14 cellular contexts compared by ENCODE assay signal in genomic region chr4:11495291-11495690, GRCh38.
"Had no signal": no experiment of that assay in that cellular context is flagged by ENCODE, and none has a peak within 500 bp of the region (broad histone marks: within the 10 kb centered on the region; RNA-seq: fewer than 3 reads in every experiment).

No MANE protein-coding gene starts in this region.

- H3K36me3 ChIP-seq: colonic mucosa, tibial artery, vagina had no signal

- H3K27ac ChIP-seq: colonic mucosa, tibial artery, vagina had no signal

- H3K4me3 ChIP-seq: colonic mucosa, tibial artery, vagina had no signal

- DNase-seq: activated CD4-positive, CD25-positive, alpha-beta regulatory T cell treated with anti-CD3 and anti-CD28 coated beads, Interleukin-2, amount 50 U/mL, for 72 hours; activated naive CD4-positive, alpha-beta T cell treated with Interleukin-2 at 50 U/mL for 16 hours; caudate nucleus; colonic mucosa; effector CD4-positive, alpha-beta T cell; hippocampal formation; left ventricle myocardium superior; mesendoderm; tibial artery had no signal

- ATAC-seq: activated T-helper 17 cell treated with anti-CD3 and anti-CD28 coated beads, Interleukin-2, amount 50 U/mL, for 72 hours; left ventricle myocardium superior; natural killer cell treated with Interleukin-12 subunit alpha and Interleukin-12 subunit beta and Interleukin-15 and Interleukin-18, amount 100 ng/mL, for 72 hours; stimulated activated memory B cell treated with anti-CD40 and anti-IgM and Interleukin-4, amounts not matched to agents 10 μg/mL and 1 μg/mL and 100 μg/mL, for 72 hours had no signal

- FAIRE-seq: endothelial cell of umbilical vein had no signal

- H3K27me3 ChIP-seq: colonic mucosa, tibial artery, vagina had no signal

- H3K9me3 ChIP-seq: colonic mucosa, vagina had no signal

- H3K4me1 ChIP-seq: colonic mucosa, tibial artery had no signal
